23 cellular contexts compared by ENCODE assay signal in genomic region chr1:40001456-40001855, GRCh38. TPM values are rescaled to one million over a fixed set of nuclear protein-coding genes. Genes with fewer than 3 reads are reported as not detected.
DNase-seq lines count a peak whose midpoint lies in the region; ATAC-seq lines count a peak whose summit lies in the region.
"Had no signal": no experiment of that assay in that cellular context is flagged by ENCODE, and none has a peak within 500 bp of the region (broad histone marks: within the 10 kb centered on the region; RNA-seq: fewer than 3 reads in every experiment).

No MANE protein-coding gene starts in this region.

- peak overlapping the region in 5 of 8 donors; percentile 11 to 64 (median 47) for H3K4me3 Mint-ChIP-seq in naive B cell
- H3K4me3 Mint-ChIP-seq in stimulated activated naive B cell treated with anti-CD40 and anti-IgM and Interleukin-4, amounts not matched to agents 10 μg/mL and 1 μg/mL and 100 μg/mL, for 72 hours = peak overlapping the region in 1 of 2 donors; percentile 25
- H3K4me3 Mint-ChIP-seq in activated T-cell treated with anti-CD3 and anti-CD28 coated beads, Interleukin-2, amount 50 U/mL, for 24 hours = no peak overlapping the region
- H3K4me3 Mint-ChIP-seq: CD14-positive monocyte, GM23338, H9, HFFc6 had no signal

- no peak overlapping the region for H3K27ac Mint-ChIP-seq in naive B cell
- H3K27ac Mint-ChIP-seq in stimulated activated naive B cell treated with anti-CD40 and anti-IgM and Interleukin-4, amounts not matched to agents 10 μg/mL and 1 μg/mL and 100 μg/mL, for 72 hours = peak overlapping the region; percentile 73
- no peak overlapping the region for H3K27ac Mint-ChIP-seq in activated T-cell treated with anti-CD3 and anti-CD28 coated beads, Interleukin-2, amount 50 U/mL, for 24 hours
- H3K27ac Mint-ChIP-seq: CD14-positive monocyte, GM23338, H9, HFFc6 had no signal

- no peaks in the 10 kb centered on the region for H3K27me3 Mint-ChIP-seq in naive B cell
- no peaks in the 10 kb centered on the region for H3K27me3 Mint-ChIP-seq in stimulated activated naive B cell treated with anti-CD40 and anti-IgM and Interleukin-4, amounts not matched to agents 10 μg/mL and 1 μg/mL and 100 μg/mL, for 72 hours
- H3K27me3 Mint-ChIP-seq in activated T-cell treated with anti-CD3 and anti-CD28 coated beads, Interleukin-2, amount 50 U/mL, for 24 hours = no peaks in the 10 kb centered on the region

- in situ Hi-C loops in HAP-1 (cut with MboI; ENCODE audit: low sequenced_read_pairs) = no loop called here

- H3K27me3 ChIP-seq in HAP-1 (ENCODE audit: low read depth) = no peaks in the 10 kb centered on the region
- H3K27me3 ChIP-seq: BE2C had no signal

- H3K9me3 ChIP-seq in HAP-1 = peaks cover 3% of the 10 kb centered on the region; the same call in 1 of the 2 replicates
- H3K9me3 ChIP-seq: BE2C had no signal

- no peak for ATAC-seq in naive B cell (ENCODE audit: low read depth in 2 of 2)
- no peak for ATAC-seq in stimulated activated naive B cell treated with anti-CD40 and anti-IgM and Interleukin-4, amounts not matched to agents 10 μg/mL and 1 μg/mL and 100 μg/mL, for 72 hours (replicated peaks)
- ATAC-seq: GM23338 had no signal

- DNase-seq in DMS 273 treated with DMSO at 0.1 percent for 48 hours (lab: John Stamatoyannopoulos, UW) (peak; percentile 88), DMS 273 (lab: John Stamatoyannopoulos, UW; ENCODE audit: unreplicated experiment) (no peak), astrocyte of the hippocampus (ENCODE audit: low read depth, low spot score) (peak; percentile 51), naive B cell (no peak), HAP-1 (ENCODE audit: low spot score in 2 of 2) (no peak), NCI-H1694 (lab: John Stamatoyannopoulos, UW) (no peak)
- DNase-seq in stimulated activated naive B cell treated with anti-CD40 and anti-IgM and Interleukin-4, amounts not matched to agents 10 μg/mL and 1 μg/mL and 100 μg/mL, for 72 hours = no peak
- no peak for DNase-seq in activated T-cell treated with anti-CD3 and anti-CD28 coated beads, Interleukin-2, amount 50 U/mL, for 24 hours
- DNase-seq: BE2C; CD8-positive, alpha-beta memory T cell; DMS153; H9; HFFc6; KBM-7; NCI-H1105 treated with DMSO at 0.1 percent for 48 hours; NCI-H2171; NCI-H226; NCI-H524 treated with DMSO at 0.1 percent for 48 hours; NCI-H774; Right ventricle myocardium superior had no signal

- no peak overlapping the region for H3K4me3 ChIP-seq in HAP-1
- H3K4me3 ChIP-seq: GM23338, SJSA1 had no signal

- H3K36me3 ChIP-seq in HAP-1 (replicated peaks) = no peaks in the 10 kb centered on the region
- H3K36me3 ChIP-seq: BE2C, SJSA1 had no signal

- H3K9me3 Mint-ChIP-seq in naive B cell = peaks cover 0 to 4% (median 0%) of the 10 kb centered on the region in 7 donors
- H3K9me3 Mint-ChIP-seq in stimulated activated naive B cell treated with anti-CD40 and anti-IgM and Interleukin-4, amounts not matched to agents 10 μg/mL and 1 μg/mL and 100 μg/mL, for 72 hours = peaks cover 0 to 3% of the 10 kb centered on the region in 2 donors
- no peaks in the 10 kb centered on the region for H3K9me3 Mint-ChIP-seq in activated T-cell treated with anti-CD3 and anti-CD28 coated beads, Interleukin-2, amount 50 U/mL, for 24 hours
- H3K9me3 Mint-ChIP-seq: CD8-positive, alpha-beta memory T cell; HFFc6 had no signal

- H3K4me1 Mint-ChIP-seq in naive B cell = peaks cover 44 to 64% (median 53%) of the 10 kb centered on the region in 3 donors
- peaks cover 23 to 60% of the 10 kb centered on the region in 2 donors for H3K4me1 Mint-ChIP-seq in stimulated activated naive B cell treated with anti-CD40 and anti-IgM and Interleukin-4, amounts not matched to agents 10 μg/mL and 1 μg/mL and 100 μg/mL, for 72 hours
- H3K4me1 Mint-ChIP-seq in activated T-cell treated with anti-CD3 and anti-CD28 coated beads, Interleukin-2, amount 50 U/mL, for 24 hours (ENCODE audit: low read depth) = peaks cover 7% of the 10 kb centered on the region

- H3K36me3 Mint-ChIP-seq in naive B cell = no peaks in the 10 kb centered on the region
- H3K36me3 Mint-ChIP-seq in stimulated activated naive B cell treated with anti-CD40 and anti-IgM and Interleukin-4, amounts not matched to agents 10 μg/mL and 1 μg/mL and 100 μg/mL, for 72 hours = no peaks in the 10 kb centered on the region
- H3K36me3 Mint-ChIP-seq in activated T-cell treated with anti-CD3 and anti-CD28 coated beads, Interleukin-2, amount 50 U/mL, for 24 hours (ENCODE audit: low read depth) = no peaks in the 10 kb centered on the region
- H3K36me3 Mint-ChIP-seq: CD14-positive monocyte had no signal

- peaks cover 8% of the 10 kb centered on the region for H3K4me1 ChIP-seq in HAP-1
- H3K4me1 ChIP-seq: BE2C, SJSA1 had no signal

RNA-seq across cellular contexts. Expression of gene CAP1, which starts 39.1 kb away (rescaled TPM):
- 100 to 1,000 TPM; 550 to 750 (median 592) TPM for polyA plus RNA-seq in naive B cell (ENCODE audit: low read depth in 6 of 6)

RNA-seq across cellular contexts. Expression of gene MFSD2A, which starts 46.5 kb away (rescaled TPM):
- under 1 TPM in 5 of 6 donors, not detected in 1; 0.43 to 0.79 (median 0.65) TPM for polyA plus RNA-seq in naive B cell (ENCODE audit: low read depth in 6 of 6)

Comparison
In these comparisons a context has a peak if more than half of its experiments do, and no peak if none do; other contexts are left out.
1. DNase-seq: peak in DMS 273 treated with DMSO at 0.1 percent for 48 hours (single experiment) and astrocyte of the hippocampus (single experiment); none in DMS 273 (single experiment), naive B cell (single experiment), stimulated activated naive B cell treated with anti-CD40 and anti-IgM and Interleukin-4, amounts not matched to agents 10 μg/mL and 1 μg/mL and 100 μg/mL, for 72 hours (single experiment), activated T-cell treated with anti-CD3 and anti-CD28 coated beads, Interleukin-2, amount 50 U/mL, for 24 hours (single experiment), HAP-1 (0 of 2) and NCI-H1694 (single experiment).